ENCODE assay signal across 12 cellular contexts in the genomic region with DNA sequence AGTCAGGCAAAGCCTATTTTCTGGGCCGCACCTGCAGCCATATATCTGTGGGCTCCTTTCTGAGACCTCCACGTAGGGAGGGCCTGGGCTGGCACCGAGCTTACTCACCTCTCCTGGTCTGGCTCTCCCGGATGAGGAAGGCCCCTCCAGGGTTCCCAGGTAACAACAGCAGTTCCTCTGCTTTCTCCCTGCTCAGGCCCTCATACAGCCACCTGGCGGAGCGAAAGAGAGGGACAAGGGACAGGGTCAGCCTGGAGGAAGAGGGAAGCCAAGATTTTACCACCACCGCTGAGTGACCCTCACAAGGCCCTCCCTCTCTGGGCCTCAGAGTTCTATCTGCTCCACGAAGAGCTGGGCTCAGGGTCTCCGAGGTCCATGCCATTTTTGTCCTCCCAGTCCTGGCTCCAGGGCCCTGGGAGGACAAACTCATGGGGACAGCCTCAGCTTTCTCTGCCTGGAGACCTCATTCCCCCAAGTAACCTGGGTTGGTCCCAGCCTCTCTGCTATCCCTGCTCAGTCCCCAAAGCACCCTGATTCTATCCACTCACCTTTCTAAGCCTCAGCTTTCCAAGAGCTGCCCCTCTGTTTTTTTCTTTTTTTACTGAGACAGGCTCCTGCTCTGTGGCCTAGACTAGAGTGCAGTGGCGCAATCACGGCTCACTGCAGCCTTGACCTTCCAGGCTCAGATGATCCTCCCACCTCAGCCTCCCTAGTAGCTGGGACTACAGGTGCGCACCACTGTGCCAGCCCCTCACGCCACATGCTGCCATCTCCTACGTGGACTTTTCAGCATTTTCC. TPM values are rescaled to one million over a fixed set of nuclear protein-coding genes. Genes with fewer than 3 reads are reported as not detected.
DNase-seq lines count a peak whose midpoint lies in the region; ATAC-seq and TF ChIP-seq lines count a peak whose summit lies in the region.
"Had no signal": no experiment of that assay in that cellular context is flagged by ENCODE, and none has a peak within 500 bp of the region (broad histone marks: within the 10 kb centered on the region; RNA-seq: fewer than 3 reads in every experiment).

No MANE protein-coding gene starts in this region.

- no peak overlapping the region for H3K4me3 Mint-ChIP-seq in activated naive CD8-positive, alpha-beta T cell treated with anti-CD3 and anti-CD28 coated beads, Interleukin-2, amount 10 ng/mL, durations not matched to agents 7 days and 5 days

- no peaks in the 10 kb centered on the region for H3K27me3 Mint-ChIP-seq in activated naive CD8-positive, alpha-beta T cell treated with anti-CD3 and anti-CD28 coated beads, Interleukin-2, amount 10 ng/mL, durations not matched to agents 7 days and 5 days

- POLR2A ChIA-PET in activated naive CD8-positive, alpha-beta T cell treated with anti-CD3 and anti-CD28 coated beads, Interleukin-2, amount 10 ng/mL, durations not matched to agents 7 days and 5 days (lab: Charles Lee), result interaction anchor here (0.9 to 6.4 kb wide), 2 partner anchors 11 to 20 kb away, joined by 3 to 90 read pairs; partner anchors contain the start of gene SLA2

- no peak for TF ChIP-seq EP300 in Ishikawa (IDR thresholded peaks at IDR 0.05; ENCODE audit: borderline replicate concordance)

- H3K4me1 Mint-ChIP-seq in activated naive CD8-positive, alpha-beta T cell treated with anti-CD3 and anti-CD28 coated beads, Interleukin-2, amount 10 ng/mL, durations not matched to agents 7 days and 5 days, result peaks cover 45% of the 10 kb centered on the region

- DNase-seq in COLO668 (lab: John Stamatoyannopoulos, UW; ENCODE audit: unreplicated experiment) (peak; percentile 16), left kidney (ENCODE audit: low read depth, low spot score) (peak; percentile 34), amygdala (lab: John Stamatoyannopoulos, UW) (no peak)
- no peak for DNase-seq in activated naive CD8-positive, alpha-beta T cell treated with anti-CD3 and anti-CD28 coated beads, Interleukin-2, amount 10 ng/mL, durations not matched to agents 7 days and 5 days
- DNase-seq: central memory CD4-positive, alpha-beta T cell; Karpas-422; NCI-H1436 treated with DMSO at 0.1 percent for 48 hours; SJCRH30 had no signal

- no peak for ATAC-seq in activated naive CD8-positive, alpha-beta T cell treated with anti-CD3 and anti-CD28 coated beads, Interleukin-2, amount 10 ng/mL, durations not matched to agents 7 days and 5 days (ENCODE audit: low read depth)
- ATAC-seq in activated CD4-positive, CD25-positive, alpha-beta regulatory T cell treated with anti-CD3 and anti-CD28 coated beads, Interleukin-2, amount 50 U/mL, for 24 hours, result no peak
- no peak for ATAC-seq in HG03097 (IDR thresholded peaks at IDR 0.05; ENCODE audit: low FRiP score, unreplicated experiment)

- no peaks in the 10 kb centered on the region for H3K9me3 Mint-ChIP-seq in activated naive CD8-positive, alpha-beta T cell treated with anti-CD3 and anti-CD28 coated beads, Interleukin-2, amount 10 ng/mL, durations not matched to agents 7 days and 5 days

- peak overlapping the region; percentile 70 for H3K27ac Mint-ChIP-seq in activated naive CD8-positive, alpha-beta T cell treated with anti-CD3 and anti-CD28 coated beads, Interleukin-2, amount 10 ng/mL, durations not matched to agents 7 days and 5 days

- TF ChIP-seq RAD21 in Ishikawa (IDR thresholded peaks at IDR 0.05; ENCODE audit: low read depth), result no peak

- peaks cover 46% of the 10 kb centered on the region for H3K36me3 Mint-ChIP-seq in activated naive CD8-positive, alpha-beta T cell treated with anti-CD3 and anti-CD28 coated beads, Interleukin-2, amount 10 ng/mL, durations not matched to agents 7 days and 5 days

TF ChIP-seq in Ishikawa, 13 proteins besides CTCF, POLR2A, EP300 and RAD21:
- TF ChIP-seq CEBPB (IDR thresholded peaks at IDR 0.05) (peak; percentile 7; the same call in 1 of the 2 replicates), TEAD4 (IDR thresholded peaks at IDR 0.05) (no peak)

RNA-seq across cellular contexts. Expression of gene SLA2, which starts 13.3 kb away (rescaled TPM):
- total RNA-seq in activated naive CD8-positive, alpha-beta T cell treated with anti-CD3 and anti-CD28 coated beads, Interleukin-2, amount 10 ng/mL, durations not matched to agents 7 days and 5 days, result 100 to 1,000 TPM; 103 TPM
- total RNA-seq: Daoy had no signal

RNA-seq across cellular contexts. Expression of gene RAB5IF, which starts 27.1 kb away (rescaled TPM):
- 10 to 100 TPM; 73.1 to 76.1 TPM for total RNA-seq in activated naive CD8-positive, alpha-beta T cell treated with anti-CD3 and anti-CD28 coated beads, Interleukin-2, amount 10 ng/mL, durations not matched to agents 7 days and 5 days

RNA-seq across cellular contexts. Expression of gene TGIF2, which starts 59.3 kb away (rescaled TPM):
- total RNA-seq in activated naive CD8-positive, alpha-beta T cell treated with anti-CD3 and anti-CD28 coated beads, Interleukin-2, amount 10 ng/mL, durations not matched to agents 7 days and 5 days, result 10 to 100 TPM; 32.2 to 33.1 TPM

Comparison
In these comparisons a context has a peak if more than half of its experiments do, and no peak if none do; other contexts are left out.
1. DNase-seq: peak in COLO668 (single experiment) and left kidney (single experiment); none in activated naive CD8-positive, alpha-beta T cell treated with anti-CD3 and anti-CD28 coated beads, Interleukin-2, amount 10 ng/mL, durations not matched to agents 7 days and 5 days (single experiment) and amygdala (0 of 56).